9 cellular contexts compared by ENCODE assay signal in genomic region chr6:132190097-132190814, GRCh38.
DNase-seq lines count a peak whose midpoint lies in the region; ATAC-seq and TF ChIP-seq lines count a peak whose summit lies in the region.
"Had no signal": no experiment of that assay in that cellular context is flagged by ENCODE, and none has a peak within 500 bp of the region (broad histone marks: within the 10 kb centered on the region; RNA-seq: fewer than 3 reads in every experiment).

No MANE protein-coding gene starts in this region.

- no peak for DNase-seq in ascending aorta (ENCODE audit: low spot score in 2 of 2)
- DNase-seq in sigmoid colon: no peak
- DNase-seq in mucosa of gallbladder (ENCODE audit: low spot score): no peak
- no peak for DNase-seq in activated naive CD4-positive, alpha-beta T cell treated with anti-CD3 and anti-CD28 coated beads, Interleukin-2, amount 50 U/mL, for 72 hours (ENCODE audit: low spot score in 2 of 2)
- no peak for DNase-seq in stimulated activated CD4-positive, alpha-beta T cell treated with anti-CD3 and anti-CD28 coated beads, Interleukin-2, amount 100 ng/mL, for 24 hours
- DNase-seq in NOMO-1 (lab: John Stamatoyannopoulos, UW; ENCODE audit: unreplicated experiment in 2 of 2): no peak

- intact Hi-C loops in ascending aorta (cut with DNase I) (loop anchor here (5.0 to 10.0 kb wide), 3 partner anchors 108 to 415 kb away; partner anchors contain the start of gene CCN2), sigmoid colon (cut with DNase I) (no loop called here)

- H3K27me3 ChIP-seq in ascending aorta (no peaks in the 10 kb centered on the region), sigmoid colon (no peaks in the 10 kb centered on the region)

- no peak overlapping the region for H3K27ac Mint-ChIP-seq in activated naive CD4-positive, alpha-beta T cell treated with anti-CD3 and anti-CD28 coated beads, Interleukin-2, amount 50 U/mL, for 72 hours

- 58 to 65% methylated on average over 4 of the region's 4 CpGs for WGBS in sigmoid colon, 2 donors

- no peaks in the 10 kb centered on the region for H3K36me3 Mint-ChIP-seq in activated naive CD4-positive, alpha-beta T cell treated with anti-CD3 and anti-CD28 coated beads, Interleukin-2, amount 50 U/mL, for 72 hours

- no peaks in the 10 kb centered on the region for H3K36me3 ChIP-seq in ascending aorta
- H3K36me3 ChIP-seq in sigmoid colon: no peaks in the 10 kb centered on the region

- TF ChIP-seq CTCF in ascending aorta (IDR thresholded peaks at IDR 0.05) (no peak), sigmoid colon (IDR thresholded peaks at IDR 0.05) (no peak)

- H3K4me3 ChIP-seq in ascending aorta (no peak overlapping the region), sigmoid colon (no peak overlapping the region)
- H3K4me3 ChIP-seq: K562 had no signal

- H3K9me3 Mint-ChIP-seq in activated naive CD4-positive, alpha-beta T cell treated with anti-CD3 and anti-CD28 coated beads, Interleukin-2, amount 50 U/mL, for 72 hours: no peaks in the 10 kb centered on the region

- TF ChIP-seq EP300 in sigmoid colon (IDR thresholded peaks at IDR 0.05): no peak

- H3K27ac ChIP-seq in ascending aorta (peak overlapping the region; percentile 64 to 79), sigmoid colon (peak overlapping the region in 3 of 4 donors; percentile 4 to 51 (median 51))

- TF ChIP-seq POLR2A in sigmoid colon (IDR thresholded peaks at IDR 0.05): no peak

- peaks cover 0 to 24% of the 10 kb centered on the region in 2 donors for H3K4me1 ChIP-seq in ascending aorta
- peaks cover 0 to 11% (median 4%) of the 10 kb centered on the region in 4 donors for H3K4me1 ChIP-seq in sigmoid colon

- no peaks in the 10 kb centered on the region for H3K9me3 ChIP-seq in ascending aorta
- no peaks in the 10 kb centered on the region for H3K9me3 ChIP-seq in sigmoid colon

- ATAC-seq in GM18907 (IDR thresholded peaks at IDR 0.05; ENCODE audit: unreplicated experiment): peak; percentile 69
- ATAC-seq in HG03060 (IDR thresholded peaks at IDR 0.05; ENCODE audit: low read depth, unreplicated experiment): peak; percentile 41
- ATAC-seq in activated naive CD4-positive, alpha-beta T cell treated with anti-CD3 and anti-CD28 coated beads, Interleukin-2, amount 50 U/mL, for 72 hours: no peak
- ATAC-seq: K562 had no signal

Comparison
In these comparisons a context has a peak if more than half of its experiments do, and no peak if none do; other contexts are left out.
1. ATAC-seq: peak in GM18907 (single experiment) and HG03060 (single experiment); none in activated naive CD4-positive, alpha-beta T cell treated with anti-CD3 and anti-CD28 coated beads, Interleukin-2, amount 50 U/mL, for 72 hours (0 of 2).